In genomic region chr4:39745920-39746319, GRCh38 we compare ENCODE assay signal across 19 cellular contexts.
"Had no signal": no experiment of that assay in that cellular context is flagged by ENCODE, and none has a peak within 500 bp of the region (broad histone marks: within the 10 kb centered on the region; RNA-seq: fewer than 3 reads in every experiment).

No MANE protein-coding gene starts in this region.

- H3K27ac Mint-ChIP-seq: nephron had no signal

- H3K4me3 ChIP-seq: mucosa of descending colon, psoas muscle, spleen, upper lobe of right lung had no signal

- H3K27ac ChIP-seq: psoas muscle, spleen, upper lobe of right lung had no signal

- DNase-seq: activated CD4-positive, alpha-beta T cell treated with anti-CD3 and anti-CD28 coated beads for 4 hours; activated CD8-positive, alpha-beta memory T cell treated with anti-CD3 and anti-CD28 coated beads for 24 hours; activated effector memory CD4-positive, alpha-beta T cell treated with Interleukin-2 at 50 U/mL for 16 hours; anterior cingulate cortex; foreskin melanocyte; head of caudate nucleus; mammary epithelial cell; mucosa of descending colon; psoas muscle; spleen; stimulated activated CD4-positive, alpha-beta T cell treated with anti-CD3 and anti-CD28 coated beads, Interleukin-1b, Interleukin-23, amount 100 ng/mL, for 48 hours; stimulated activated naive CD4-positive, alpha-beta T cell; SW 1271; upper lobe of right lung had no signal

- H3K9me3 Mint-ChIP-seq: activated naive CD4-positive, alpha-beta T cell treated with anti-CD3 and anti-CD28 coated beads, Interleukin-2, amount 50 U/mL, for 24 hours; nephron had no signal

- H3K4me3 Mint-ChIP-seq: activated naive CD4-positive, alpha-beta T cell treated with anti-CD3 and anti-CD28 coated beads, Interleukin-2, amount 50 U/mL, for 24 hours; nephron had no signal

- ATAC-seq: mucosa of descending colon, psoas muscle, sciatic nerve, upper lobe of right lung had no signal

- H3K4me1 Mint-ChIP-seq: nephron had no signal

- H3K27me3 Mint-ChIP-seq: activated naive CD4-positive, alpha-beta T cell treated with anti-CD3 and anti-CD28 coated beads, Interleukin-2, amount 50 U/mL, for 24 hours had no signal

- FAIRE-seq: bronchial epithelial cell, endothelial cell of umbilical vein had no signal

- H3K4me1 ChIP-seq: psoas muscle, spleen, upper lobe of right lung had no signal

- H3K9me3 ChIP-seq: mucosa of descending colon, psoas muscle, spleen, upper lobe of right lung had no signal

- H3K27me3 ChIP-seq: spleen, upper lobe of right lung had no signal
